In the genomic region with DNA sequence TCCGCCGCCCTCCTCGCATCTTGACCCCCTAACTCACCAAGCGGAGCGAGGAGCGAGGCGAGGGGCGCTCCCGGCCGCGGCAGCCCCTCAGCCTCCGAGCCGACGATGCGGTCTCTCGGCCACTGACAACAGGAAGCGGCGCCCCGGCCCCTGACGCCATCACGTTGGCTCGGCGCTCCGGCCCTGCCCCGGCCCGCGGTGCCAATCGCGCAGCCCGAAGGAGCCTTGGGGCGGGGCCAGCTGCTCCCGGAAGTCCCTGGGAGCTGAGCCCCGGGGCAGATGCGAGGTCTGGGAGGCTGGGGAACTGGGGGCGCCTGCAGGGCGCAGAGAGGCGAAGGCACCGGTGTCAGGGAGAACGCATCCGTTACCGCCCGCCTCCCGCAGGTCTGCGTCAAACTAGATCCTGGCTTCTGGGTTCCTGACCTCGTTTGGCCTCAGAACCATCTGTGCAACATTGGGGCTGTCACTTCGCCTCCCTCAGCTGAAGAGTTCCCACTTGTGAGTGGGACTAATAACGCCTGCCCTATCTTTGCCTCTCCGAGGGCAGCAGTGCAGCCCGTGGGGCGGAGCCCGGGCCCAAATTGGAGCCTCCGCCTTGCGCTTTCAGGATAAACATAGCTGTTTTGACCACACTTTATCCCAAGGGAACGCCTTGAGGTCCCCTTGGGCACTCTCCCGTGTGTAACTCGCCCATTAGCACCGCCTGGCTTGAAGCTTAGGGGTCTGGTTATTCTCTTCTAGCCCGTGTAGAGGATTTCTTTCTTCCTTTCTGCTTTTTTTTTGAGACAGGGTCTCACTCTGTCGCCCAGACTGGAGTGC, we compare ENCODE assay signal across 8 cellular contexts. TPM values are rescaled to one million over a fixed set of nuclear protein-coding genes. Genes with fewer than 3 reads are reported as not detected.
DNase-seq lines count a peak whose midpoint lies in the region; ATAC-seq, FAIRE-seq and TF ChIP-seq lines count a peak whose summit lies in the region.
"Not testable (repeated sequence)": the region's sequence is repeated elsewhere in the genome, so short reads cannot be mapped to it uniquely, and the experiment has no call there.

A gene (minus strand): TSS at position 107 of the 819 bp plus-strand sequence. CDS start 8,237 bp downstream, outside the sequence.

- H2AFZ ChIP-seq in astrocyte (ENCODE audit: low read depth, low read length) = peak within 1 kb of the TSS; percentile 69

- under 1% methylated on average over 56 of the region's 59 CpGs for WGBS in right cardiac atrium

- H3K27me3 Mint-ChIP-seq in astrocyte (ENCODE audit: low read depth, unreplicated experiment) = not testable (repeated sequence)

- not testable (repeated sequence) for H3K27me3 ChIP-seq in astrocyte (ENCODE audit: insufficient read depth, low read length); right cardiac atrium (ENCODE audit: control insufficient read depth, insufficient read depth)

- H3K27ac ChIP-seq in astrocyte (ENCODE audit: low read depth, low read length) = peak within 1 kb of the TSS; percentile 33
- H3K27ac ChIP-seq in right cardiac atrium (ENCODE audit: low read length) = peak within 1 kb of the TSS; percentile 62

- peaks cover 17% of the 10 kb centered on the region for H3K79me2 ChIP-seq in astrocyte (ENCODE audit: insufficient read depth, low read length)

- TF ChIP-seq CTCF in astrocyte (IDR thresholded peaks at IDR 0.05; ENCODE audit: insufficient read depth, low read depth, low read length) = not testable (repeated sequence)

- H3K36me3 ChIP-seq in astrocyte (ENCODE audit: insufficient read depth, low read length) = not testable (repeated sequence)

- ATAC-seq in GM18505 (IDR thresholded peaks at IDR 0.05; ENCODE audit: unreplicated experiment) = peak; percentile 94
- peak; percentile 84 for ATAC-seq in HG02943 (IDR thresholded peaks at IDR 0.05; ENCODE audit: low read depth, unreplicated experiment)
- ATAC-seq in right cardiac atrium = peak; percentile 97

- FAIRE-seq in astrocyte (lab: Jason Lieb, UNC) = not testable (repeated sequence)

- peaks cover 10% of the 10 kb centered on the region for H3K4me1 Mint-ChIP-seq in astrocyte (ENCODE audit: low read depth, unreplicated experiment)

- peak; percentile 51 for TF ChIP-seq POLR2A in GM18505 (IDR thresholded peaks at IDR 0.05; ENCODE audit: borderline replicate concordance, extremely low read depth, insufficient read depth, insufficient read length)

- not testable (repeated sequence) for H3K4me1 ChIP-seq in astrocyte (ENCODE audit: insufficient read depth, low read length); right cardiac atrium (ENCODE audit: control insufficient read depth, insufficient read depth, low read length)

- peak within 1 kb of the TSS; percentile 92 for H3K4me2 ChIP-seq in astrocyte (ENCODE audit: low read length)

- DNase-seq in NCI-H187 treated with DMSO at 0.1 percent for 48 hours (lab: John Stamatoyannopoulos, UW) (peak; percentile 7), T-helper 9 cell (peak; percentile 67), astrocyte (ENCODE audit: low read depth) (peak; percentile 58), right cardiac atrium (peak; percentile 88 to 96 (median 96)), pulmonary artery endothelial cell (ENCODE audit: low read depth, low spot score) (peak; percentile 32), ureter (ENCODE audit: low spot score) (peak; percentile 90)

- H3K4me3 Mint-ChIP-seq in astrocyte (ENCODE audit: unreplicated experiment) = peak within 1 kb of the TSS; percentile 91

- H3K9me3 Mint-ChIP-seq in astrocyte (ENCODE audit: unreplicated experiment) = not testable (repeated sequence)

- H3K4me3 ChIP-seq in astrocyte (ENCODE audit: insufficient read depth, low read depth, low read length) (peak within 1 kb of the TSS; percentile 65), right cardiac atrium (ENCODE audit: low read length) (peak within 1 kb of the TSS; percentile 73)

- intact Hi-C loops in right cardiac atrium (cut with DNase I) = not testable (repeated sequence)

- not testable (repeated sequence) for H3K9me3 ChIP-seq in astrocyte (ENCODE audit: insufficient read depth, low read depth, low read length); right cardiac atrium (ENCODE audit: control insufficient read depth, low read length)

- not testable (repeated sequence) for H3K36me3 Mint-ChIP-seq in astrocyte (ENCODE audit: low read depth, unreplicated experiment)

- H4K20me1 ChIP-seq in astrocyte (ENCODE audit: insufficient read depth, low read length) = not testable (repeated sequence)

- H3K27ac Mint-ChIP-seq in astrocyte (ENCODE audit: unreplicated experiment) = peak within 1 kb of the TSS; percentile 62

- peak within 1 kb of the TSS; percentile 87 for H3K9ac ChIP-seq in astrocyte (ENCODE audit: low read length)

RNA-seq across cellular contexts. Expression of the gene that starts here (rescaled TPM):
- 32.5 and 41.9 TPM in 2 replicates for total RNA-seq in astrocyte
- 10 to 100 TPM; 26.3 to 31.0 (median 29.4) TPM for total RNA-seq in right cardiac atrium
- 11.9 TPM for polyA plus RNA-seq in right cardiac atrium
- 18.8 and 19.4 TPM in 2 replicates for total RNA-seq in pulmonary artery endothelial cell
- total RNA-seq in ureter = 66.9 TPM

Comparison
In these comparisons a context has a peak if more than half of its experiments do, and no peak if none do; other contexts are left out.
1. Peak in every context shown above with its lines: DNase-seq, ATAC-seq, H3K4me3 ChIP-seq and H3K27ac ChIP-seq.
2. DNase-seq: peak in every context shown above with its lines; median percentile 96 in right cardiac atrium; 90 in ureter; 67 in T-helper 9 cell; 58 in astrocyte; 32 in pulmonary artery endothelial cell; 7 in NCI-H187 treated with DMSO at 0.1 percent for 48 hours.